ENCODE assay signal across 18 cellular contexts in the genomic region with DNA sequence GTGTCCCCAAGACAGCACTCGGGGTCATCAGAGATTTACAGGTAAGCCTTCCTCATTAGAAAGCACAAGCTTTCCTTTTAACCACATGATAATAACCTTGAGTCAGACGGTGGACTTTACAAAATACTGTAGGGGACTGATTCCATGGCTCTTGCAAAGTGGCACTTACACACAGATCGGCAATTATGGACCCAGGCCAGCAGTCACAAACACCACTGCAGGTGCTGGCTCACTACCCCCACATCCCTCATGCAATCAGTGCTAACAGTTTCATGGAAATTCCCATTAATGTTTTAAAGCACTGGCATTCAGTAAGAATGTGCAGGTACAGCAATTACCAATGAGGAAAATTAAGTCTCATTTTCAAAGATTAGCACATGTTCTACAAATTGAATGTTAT.
A peak's percentile ranks its signal among the peaks of the same experiment; 100 is the strongest.
DNase-seq lines count a peak whose midpoint lies in the region; ATAC-seq and TF ChIP-seq lines count a peak whose summit lies in the region.
"Had no signal": no experiment of that assay in that cellular context is flagged by ENCODE, and none has a peak within 500 bp of the region (broad histone marks: within the 10 kb centered on the region; RNA-seq: fewer than 3 reads in every experiment).

No MANE protein-coding gene starts in this region.

- H3K27me3 ChIP-seq in heart left ventricle (no peaks in the 10 kb centered on the region), body of pancreas (no peaks in the 10 kb centered on the region), thyroid gland (no peaks in the 10 kb centered on the region)
- H3K27me3 ChIP-seq: BLaER1 treated with 17β-estradiol and CSF1 and Interleukin-3, amounts not matched to agents 10 nM and 100 nM had no signal

- 48 to 58% (median 52%) methylated on average over 3 of the region's 3 CpGs for WGBS in heart left ventricle, 4 donors
- WGBS in body of pancreas, 2 donors, result 36 to 46% methylated on average over 3 of the region's 3 CpGs
- 57 to 62% methylated on average over 3 of the region's 3 CpGs for WGBS in thyroid gland, 2 donors

- peak in 3 of 4 donors; percentile 36 to 52 (median 43) for ATAC-seq in heart left ventricle
- ATAC-seq in left cardiac atrium, result no peak
- no peak for ATAC-seq in body of pancreas
- ATAC-seq in GM19452 (IDR thresholded peaks at IDR 0.05; ENCODE audit: unreplicated experiment), result no peak
- ATAC-seq: A549 had no signal

- peaks cover 0 to 1% (median 0%) of the 10 kb centered on the region in 3 donors for H3K27me3 Mint-ChIP-seq in immature natural killer cell (ENCODE audit: low read depth in 3 of 3)

- TF ChIP-seq POLR2A in heart left ventricle (IDR thresholded peaks at IDR 0.05) (no peak), body of pancreas (IDR thresholded peaks at IDR 0.05) (no peak), thyroid gland (IDR thresholded peaks at IDR 0.05) (no peak)

- intact Hi-C loops in heart left ventricle (cut with DNase I) (no loop called here), left cardiac atrium (cut with DNase I) (no loop called here), body of pancreas (cut with DNase I) (no loop called here), thyroid gland (cut with DNase I) (no loop called here)

- H3K36me3 Mint-ChIP-seq in immature natural killer cell, result no peaks in the 10 kb centered on the region

- H3K4me1 Mint-ChIP-seq in immature natural killer cell, result no peaks in the 10 kb centered on the region

- H3K4me1 ChIP-seq in heart left ventricle (peaks cover 0 to 11% (median 0%) of the 10 kb centered on the region in 12 donors), body of pancreas (peaks cover 5% of the 10 kb centered on the region), thyroid gland (no peaks in the 10 kb centered on the region)
- H3K4me1 ChIP-seq: A549 had no signal

- peaks cover 0 to 29% (median 9%) of the 10 kb centered on the region in 6 donors for H3K9me3 Mint-ChIP-seq in immature natural killer cell

- H3K36me3 ChIP-seq in heart left ventricle, result no peaks in the 10 kb centered on the region
- no peaks in the 10 kb centered on the region for H3K36me3 ChIP-seq in body of pancreas (replicated peaks in 1 of 2; ENCODE audit: insufficient read depth in 1 of 2, low read depth in 2 of 2)
- H3K36me3 ChIP-seq in thyroid gland, result no peaks in the 10 kb centered on the region
- H3K36me3 ChIP-seq: BLaER1 treated with 17β-estradiol and CSF1 and Interleukin-3, amounts not matched to agents 10 nM and 100 nM had no signal

- no peak overlapping the region for H3K4me3 ChIP-seq in heart left ventricle
- H3K4me3 ChIP-seq in body of pancreas, result no peak overlapping the region
- H3K4me3 ChIP-seq in thyroid gland (replicated peaks in 1 of 3), result no peak overlapping the region
- H3K4me3 ChIP-seq: A549; BLaER1 treated with 17β-estradiol and CSF1 and Interleukin-3, amounts not matched to agents 10 nM and 100 nM had no signal

- H3K9me3 ChIP-seq in heart left ventricle, result no peaks in the 10 kb centered on the region
- no peaks in the 10 kb centered on the region for H3K9me3 ChIP-seq in body of pancreas
- no peaks in the 10 kb centered on the region for H3K9me3 ChIP-seq in thyroid gland
- H3K9me3 ChIP-seq: A549 had no signal

- DNase-seq in heart left ventricle (no peak), left cardiac atrium (no peak), NCI-H1417 treated with DMSO at 0.1 percent for 48 hours (lab: John Stamatoyannopoulos, UW) (peak; percentile 49), body of pancreas (peak in 3 of 4 donors; percentile 21 to 47 (median 25)), thyroid gland (peak; percentile 35 to 57), immature natural killer cell (no peak), iPS-NIHi11 (ENCODE audit: low spot score) (no peak)
- DNase-seq: DMS79, Kasumi-1, MM.1S, NCI-H1436 treated with DMSO at 0.1 percent for 48 hours, NCI-H345, NCI-H524 treated with DMSO at 0.1 percent for 48 hours, OCI-M1, SIG-M5 had no signal

- H3K27ac ChIP-seq in heart left ventricle, result no peak overlapping the region
- no peak overlapping the region for H3K27ac ChIP-seq in body of pancreas
- H3K27ac ChIP-seq in thyroid gland, result no peak overlapping the region
- H3K27ac ChIP-seq: A549; BLaER1 treated with 17β-estradiol and CSF1 and Interleukin-3, amounts not matched to agents 10 nM and 100 nM had no signal

- no peak overlapping the region for H3K4me3 Mint-ChIP-seq in immature natural killer cell

- H3K27ac Mint-ChIP-seq in immature natural killer cell, result no peak overlapping the region

- TF ChIP-seq CTCF in heart left ventricle (IDR thresholded peaks at IDR 0.05), result no peak
- TF ChIP-seq CTCF in body of pancreas (IDR thresholded peaks at IDR 0.05), result no peak
- no peak for TF ChIP-seq CTCF in thyroid gland (IDR thresholded peaks at IDR 0.05)

Comparison
In these comparisons a context has a peak if more than half of its experiments do, and no peak if none do; other contexts are left out.
1. ATAC-seq: peak in heart left ventricle (3 of 4); none in left cardiac atrium (0 of 2), body of pancreas (single experiment) and GM19452 (single experiment).
2. DNase-seq: peak in NCI-H1417 treated with DMSO at 0.1 percent for 48 hours (single experiment), body of pancreas (3 of 4) and thyroid gland (2 of 2); none in heart left ventricle (0 of 5), left cardiac atrium (single experiment), immature natural killer cell (0 of 3) and iPS-NIHi11 (single experiment).